In the genomic region with DNA sequence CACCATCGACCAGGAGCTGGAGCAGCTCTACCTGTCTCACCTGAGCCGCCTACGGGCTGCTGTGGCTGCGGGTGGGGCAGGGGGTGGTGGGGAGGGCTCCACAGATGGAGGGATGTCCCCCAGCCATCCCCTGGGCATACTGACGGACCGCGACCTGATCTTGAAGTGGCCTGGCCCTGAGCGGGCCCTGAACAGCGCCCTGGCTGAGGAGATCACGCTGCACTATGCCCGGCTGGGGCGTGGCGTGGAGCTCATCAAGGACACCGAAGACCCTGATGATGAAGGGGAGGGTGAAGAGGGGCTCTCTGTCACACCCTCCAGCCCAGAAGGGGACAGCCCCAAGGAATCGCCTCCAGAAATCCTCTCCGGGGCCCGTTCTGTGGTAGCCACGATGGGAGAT, we compare ENCODE assay signal across 38 cellular contexts. TPM values are rescaled to one million over a fixed set of nuclear protein-coding genes. Genes with fewer than 3 reads are reported as not detected.
"Had no signal": no experiment of that assay in that cellular context is flagged by ENCODE, and none has a peak within 500 bp of the region (broad histone marks: within the 10 kb centered on the region; RNA-seq: fewer than 3 reads in every experiment).

No MANE protein-coding gene starts in this region.

- H3K27ac ChIP-seq: adrenal gland, ascending aorta, cardiac muscle cell, VCaP had no signal

- H3K4me3 Mint-ChIP-seq: activated B cell treated with CpG ODN at 0.5 μM for 24 hours; activated CD4-positive, alpha-beta memory T cell treated with anti-CD3 and anti-CD28 coated beads for 36 hours; activated CD4-positive, alpha-beta T cell treated with anti-CD3 and anti-CD28 coated beads, Interleukin-2, amount 10 ng/mL, durations not matched to agents 24 days and 14 days; activated CD8-positive, alpha-beta T cell treated with anti-CD3 and anti-CD28 coated beads for 36 hours; activated naive CD4-positive, alpha-beta T cell treated with anti-CD3 and anti-CD28 coated beads for 36 hours; activated naive CD8-positive, alpha-beta T cell treated with anti-CD3 and anti-CD28 coated beads for 36 hours; activated T-helper 1 cell treated with anti-CD3 and anti-CD28 coated beads, Interleukin-12 subunit alpha, Interleukin-12 subunit beta, Interleukin-2, Interleukin-4 antibody, amounts not matched to agents 30 ng/mL and 10 ng/mL and 1 ng/mL, durations not matched to agents 14 hours and 24 hours and 36 hours; activated T-helper 17 cell treated with anti-CD3 and anti-CD28 coated beads, Interleukin-2, amount 50 U/mL, for 72 hours; brain; central memory CD8-positive, alpha-beta T cell; T-helper 1 cell treated with Interleukin-12 subunit alpha and Interleukin-12 subunit beta and Interleukin-4 antibody, amounts not matched to agents 30 μg/mL and 1 μg/mL, for 36 hours; T-helper 2 cell treated with Interferon-gamma antibody and Interleukin-4, amounts not matched to agents 5 μg/mL and 100 μg/mL, for 36 hours had no signal

- ATAC-seq: activated CD8-positive, alpha-beta T cell treated with anti-CD3 and anti-CD28 coated beads for 36 hours; activated naive CD4-positive, alpha-beta T cell treated with anti-CD3 and anti-CD28 coated beads, Interleukin-2, amount 50 U/mL, for 72 hours; activated T-helper 17 cell treated with anti-CD3 and anti-CD28 coated beads, Interleukin-2, amount 50 U/mL, for 72 hours had no signal

- H3K4me1 ChIP-seq: adrenal gland, ascending aorta had no signal

- H3K36me3 Mint-ChIP-seq: activated CD4-positive, alpha-beta memory T cell treated with anti-CD3 and anti-CD28 coated beads for 36 hours; activated naive CD4-positive, alpha-beta T cell treated with anti-CD3 and anti-CD28 coated beads, Interleukin-2, amount 50 U/mL, for 72 hours; activated naive CD8-positive, alpha-beta T cell treated with anti-CD3 and anti-CD28 coated beads for 36 hours; brain had no signal

- H3K4me3 ChIP-seq: adrenal gland, ascending aorta, cardiac muscle cell had no signal

- H3K36me3 ChIP-seq: adrenal gland, cardiac muscle cell had no signal

- H3K9me3 Mint-ChIP-seq: activated B cell treated with CpG ODN at 0.5 μM for 24 hours; activated CD4-positive, alpha-beta memory T cell treated with anti-CD3 and anti-CD28 coated beads for 36 hours; activated CD4-positive, alpha-beta T cell treated with anti-CD3 and anti-CD28 coated beads, Interleukin-2, amount 10 ng/mL, durations not matched to agents 24 days and 14 days; activated CD8-positive, alpha-beta T cell treated with anti-CD3 and anti-CD28 coated beads for 36 hours; activated naive CD4-positive, alpha-beta T cell treated with anti-CD3 and anti-CD28 coated beads for 36 hours; activated naive CD4-positive, alpha-beta T cell treated with anti-CD3 and anti-CD28 coated beads, Interleukin-2, amount 50 U/mL, for 72 hours; activated naive CD8-positive, alpha-beta T cell treated with anti-CD3 and anti-CD28 coated beads for 36 hours; activated T-helper 1 cell treated with anti-CD3 and anti-CD28 coated beads, Interleukin-12 subunit alpha, Interleukin-12 subunit beta, Interleukin-2, Interleukin-4 antibody, amounts not matched to agents 30 ng/mL and 10 ng/mL and 1 ng/mL, durations not matched to agents 14 hours and 24 hours and 36 hours; activated T-helper 17 cell treated with anti-CD3 and anti-CD28 coated beads, Interleukin-2, amount 50 U/mL, for 72 hours; central memory CD8-positive, alpha-beta T cell; T-helper 1 cell treated with Interleukin-12 subunit alpha and Interleukin-12 subunit beta and Interleukin-4 antibody, amounts not matched to agents 30 μg/mL and 1 μg/mL, for 36 hours; T-helper 2 cell treated with Interferon-gamma antibody and Interleukin-4, amounts not matched to agents 5 μg/mL and 100 μg/mL, for 36 hours had no signal

- H3K9me3 ChIP-seq: adrenal gland, ascending aorta had no signal

- H3K27ac Mint-ChIP-seq: activated B cell treated with CpG ODN at 0.5 μM for 24 hours; activated CD4-positive, alpha-beta memory T cell treated with anti-CD3 and anti-CD28 coated beads for 36 hours; activated CD4-positive, alpha-beta T cell treated with anti-CD3 and anti-CD28 coated beads, Interleukin-2, amount 10 ng/mL, durations not matched to agents 24 days and 14 days; activated naive CD4-positive, alpha-beta T cell treated with anti-CD3 and anti-CD28 coated beads for 36 hours; activated naive CD4-positive, alpha-beta T cell treated with anti-CD3 and anti-CD28 coated beads, Interleukin-2, amount 50 U/mL, for 72 hours; activated naive CD8-positive, alpha-beta T cell treated with anti-CD3 and anti-CD28 coated beads for 36 hours; activated T-helper 1 cell treated with anti-CD3 and anti-CD28 coated beads, Interleukin-12 subunit alpha, Interleukin-12 subunit beta, Interleukin-2, Interleukin-4 antibody, amounts not matched to agents 30 ng/mL and 10 ng/mL and 1 ng/mL, durations not matched to agents 14 hours and 24 hours and 36 hours; brain; T-helper 1 cell treated with Interleukin-12 subunit alpha and Interleukin-12 subunit beta and Interleukin-4 antibody, amounts not matched to agents 30 μg/mL and 1 μg/mL, for 36 hours; T-helper 2 cell treated with Interferon-gamma antibody and Interleukin-4, amounts not matched to agents 5 μg/mL and 100 μg/mL, for 36 hours had no signal

- H3K27me3 Mint-ChIP-seq: activated B cell treated with CpG ODN at 0.5 μM for 24 hours; activated CD4-positive, alpha-beta memory T cell treated with anti-CD3 and anti-CD28 coated beads for 36 hours; activated CD4-positive, alpha-beta T cell treated with anti-CD3 and anti-CD28 coated beads, Interleukin-2, amount 10 ng/mL, durations not matched to agents 24 days and 14 days; activated CD8-positive, alpha-beta T cell treated with anti-CD3 and anti-CD28 coated beads for 36 hours; activated naive CD8-positive, alpha-beta T cell treated with anti-CD3 and anti-CD28 coated beads for 36 hours; activated T-helper 17 cell treated with anti-CD3 and anti-CD28 coated beads, Interleukin-2, amount 50 U/mL, for 72 hours; brain; central memory CD8-positive, alpha-beta T cell had no signal

- H3K4me1 Mint-ChIP-seq: activated B cell treated with CpG ODN at 0.5 μM for 24 hours had no signal

- DNase-seq: activated B cell treated with CpG ODN at 0.5 μM for 24 hours; activated CD4-positive, alpha-beta memory T cell treated with anti-CD3 and anti-CD28 coated beads for 36 hours; activated CD4-positive, alpha-beta T cell treated with anti-CD3 and anti-CD28 coated beads for 4 hours; activated CD4-positive, alpha-beta T cell treated with anti-CD3 and anti-CD28 coated beads, Interleukin-2, amount 10 ng/mL, durations not matched to agents 24 days and 14 days; activated CD4-positive, alpha-beta T cell treated with anti-CD3 and anti-CD28 coated beads, Interleukin-2, amount 50 U/mL, for 1 hour; activated CD4-positive, alpha-beta T cell treated with anti-CD3 and anti-CD28 coated beads, Interleukin-2, amount 50 U/mL, for 4 hours; activated CD4-positive, CD25-positive, alpha-beta regulatory T cell treated with anti-CD3 and anti-CD28 coated beads, Interleukin-2, amount 50 U/mL, for 72 hours; activated CD8-positive, alpha-beta memory T cell treated with anti-CD3 and anti-CD28 coated beads, Interleukin-2, amount 50 U/mL, for 4 hours; activated CD8-positive, alpha-beta T cell treated with anti-CD3 and anti-CD28 coated beads for 36 hours; activated effector memory CD4-positive, alpha-beta T cell treated with anti-CD3 and anti-CD28 coated beads, Interleukin-2, amount 50 U/mL, for 16 hours; activated gamma-delta T cell treated with Interleukin-2 at 50 U/mL for 16 hours; activated naive CD4-positive, alpha-beta T cell; activated naive CD4-positive, alpha-beta T cell treated with anti-CD3 and anti-CD28 coated beads for 36 hours; activated naive CD4-positive, alpha-beta T cell treated with anti-CD3 and anti-CD28 coated beads, Interleukin-2, amount 50 U/mL, for 16 hours; activated naive CD8-positive, alpha-beta T cell treated with anti-CD3 and anti-CD28 coated beads for 36 hours; activated T-cell treated with anti-CD3 and anti-CD28 coated beads for 4 hours; activated T-cell treated with anti-CD3 and anti-CD28 coated beads, Interleukin-2, amount 50 U/mL, for 1 hour; activated T-cell treated with anti-CD3 and anti-CD28 coated beads, Interleukin-2, amount 50 U/mL, for 48 hours; amniotic stem cell; caudate nucleus; cerebellar nuclear complex; T-helper 1 cell; T-helper 2 cell; T-helper 9 cell had no signal

- H3K27me3 ChIP-seq: adrenal gland, ascending aorta, cardiac muscle cell had no signal

RNA-seq across cellular contexts. Expression of gene GAGE10, which starts 17.3 kb away (rescaled TPM):
- total RNA-seq: activated B cell treated with CpG ODN at 0.5 μM for 24 hours; activated CD4-positive, alpha-beta memory T cell treated with anti-CD3 and anti-CD28 coated beads for 36 hours; activated CD4-positive, alpha-beta T cell treated with anti-CD3 and anti-CD28 coated beads, Interleukin-2, amount 10 ng/mL, durations not matched to agents 24 days and 14 days; activated CD8-positive, alpha-beta memory T cell treated with anti-CD3 and anti-CD28 coated beads for 36 hours; activated CD8-positive, alpha-beta T cell treated with anti-CD3 and anti-CD28 coated beads for 36 hours; activated naive CD4-positive, alpha-beta T cell treated with anti-CD3 and anti-CD28 coated beads for 36 hours; activated naive CD4-positive, alpha-beta T cell treated with anti-CD3 and anti-CD28 coated beads, Interleukin-2, amount 50 U/mL, for 72 hours; activated naive CD8-positive, alpha-beta T cell treated with anti-CD3 and anti-CD28 coated beads for 36 hours; activated T-helper 1 cell treated with anti-CD3 and anti-CD28 coated beads, Interleukin-12 subunit alpha, Interleukin-12 subunit beta, Interleukin-2, Interleukin-4 antibody, amounts not matched to agents 30 ng/mL and 10 ng/mL and 1 ng/mL, durations not matched to agents 14 hours and 24 hours and 36 hours; activated T-helper 17 cell treated with anti-CD3 and anti-CD28 coated beads, Interleukin-2, amount 50 U/mL, for 72 hours; adrenal gland; ascending aorta; bronchial epithelial cell; cardiac muscle cell; chondrocyte had no signal
- polyA plus RNA-seq: adrenal gland, cardiac muscle cell had no signal

RNA-seq across cellular contexts. Expression of gene FOXP3, which starts 21.6 kb away (rescaled TPM):
- total RNA-seq: ascending aorta, bronchial epithelial cell had no signal

RNA-seq across cellular contexts. Expression of gene GAGE12J, which starts 35.7 kb away (rescaled TPM):
- total RNA-seq: activated B cell treated with CpG ODN at 0.5 μM for 24 hours; activated CD4-positive, alpha-beta memory T cell treated with anti-CD3 and anti-CD28 coated beads for 36 hours; activated CD4-positive, alpha-beta T cell treated with anti-CD3 and anti-CD28 coated beads, Interleukin-2, amount 10 ng/mL, durations not matched to agents 24 days and 14 days; activated CD8-positive, alpha-beta memory T cell treated with anti-CD3 and anti-CD28 coated beads for 36 hours; activated CD8-positive, alpha-beta T cell treated with anti-CD3 and anti-CD28 coated beads for 36 hours; activated naive CD4-positive, alpha-beta T cell treated with anti-CD3 and anti-CD28 coated beads for 36 hours; activated naive CD4-positive, alpha-beta T cell treated with anti-CD3 and anti-CD28 coated beads, Interleukin-2, amount 50 U/mL, for 72 hours; activated naive CD8-positive, alpha-beta T cell treated with anti-CD3 and anti-CD28 coated beads for 36 hours; activated T-helper 1 cell treated with anti-CD3 and anti-CD28 coated beads, Interleukin-12 subunit alpha, Interleukin-12 subunit beta, Interleukin-2, Interleukin-4 antibody, amounts not matched to agents 30 ng/mL and 10 ng/mL and 1 ng/mL, durations not matched to agents 14 hours and 24 hours and 36 hours; activated T-helper 17 cell treated with anti-CD3 and anti-CD28 coated beads, Interleukin-2, amount 50 U/mL, for 72 hours; adrenal gland; ascending aorta; bronchial epithelial cell; cardiac muscle cell; chondrocyte had no signal
- polyA plus RNA-seq: adrenal gland, cardiac muscle cell had no signal

RNA-seq across cellular contexts. Expression of gene GAGE13, which starts 45.2 kb away (rescaled TPM):
- total RNA-seq: activated B cell treated with CpG ODN at 0.5 μM for 24 hours; activated CD4-positive, alpha-beta memory T cell treated with anti-CD3 and anti-CD28 coated beads for 36 hours; activated CD4-positive, alpha-beta T cell treated with anti-CD3 and anti-CD28 coated beads, Interleukin-2, amount 10 ng/mL, durations not matched to agents 24 days and 14 days; activated CD8-positive, alpha-beta memory T cell treated with anti-CD3 and anti-CD28 coated beads for 36 hours; activated CD8-positive, alpha-beta T cell treated with anti-CD3 and anti-CD28 coated beads for 36 hours; activated naive CD4-positive, alpha-beta T cell treated with anti-CD3 and anti-CD28 coated beads for 36 hours; activated naive CD4-positive, alpha-beta T cell treated with anti-CD3 and anti-CD28 coated beads, Interleukin-2, amount 50 U/mL, for 72 hours; activated naive CD8-positive, alpha-beta T cell treated with anti-CD3 and anti-CD28 coated beads for 36 hours; activated T-helper 1 cell treated with anti-CD3 and anti-CD28 coated beads, Interleukin-12 subunit alpha, Interleukin-12 subunit beta, Interleukin-2, Interleukin-4 antibody, amounts not matched to agents 30 ng/mL and 10 ng/mL and 1 ng/mL, durations not matched to agents 14 hours and 24 hours and 36 hours; activated T-helper 17 cell treated with anti-CD3 and anti-CD28 coated beads, Interleukin-2, amount 50 U/mL, for 72 hours; adrenal gland; ascending aorta; bronchial epithelial cell; cardiac muscle cell; chondrocyte had no signal
- polyA plus RNA-seq: adrenal gland had no signal
